In genomic region chr1:148166558-148167492, GRCh38 we compare ENCODE assay signal across 17 cellular contexts. TPM values are rescaled to one million over a fixed set of nuclear protein-coding genes. Genes with fewer than 3 reads are reported as not detected.
DNase-seq lines count a peak whose midpoint lies in the region; ATAC-seq, FAIRE-seq and TF ChIP-seq lines count a peak whose summit lies in the region.
"Had no signal": no experiment of that assay in that cellular context is flagged by ENCODE, and none has a peak within 500 bp of the region (broad histone marks: within the 10 kb centered on the region; RNA-seq: fewer than 3 reads in every experiment).

No MANE protein-coding gene starts in this region.

- no peak for DNase-seq in activated CD4-positive, CD25-positive, alpha-beta regulatory T cell treated with anti-CD3 and anti-CD28 coated beads, Interleukin-2, amount 50 U/mL, for 72 hours
- DNase-seq in LoVo (ENCODE audit: low spot score), result peak; percentile 48
- DNase-seq in bronchial epithelial cell (ENCODE audit: low read depth), result peak; percentile 88
- DNase-seq in small intestine, result peak; percentile 74
- no peak for DNase-seq in NCI-H69 (lab: John Stamatoyannopoulos, UW)
- no peak for DNase-seq in DMS79 (lab: John Stamatoyannopoulos, UW)
- DNase-seq: activated effector memory CD4-positive, alpha-beta T cell treated with anti-CD3 and anti-CD28 coated beads, Interleukin-2, amount 50 U/mL, for 16 hours; heart left ventricle; kidney glomerular epithelial cell; NCI-H1694 treated with DMSO at 0.1 percent for 48 hours; NCI-H446 treated with DMSO at 0.1 percent for 48 hours; stimulated activated naive CD4-positive, alpha-beta T cell; trophoblast cell had no signal

- H3K4me1 ChIP-seq in small intestine (ENCODE audit: control insufficient read depth in 2 of 2, insufficient read depth in 1 of 2, low read depth in 1 of 2, low read length in 1 of 2), result no peaks in the 10 kb centered on the region
- H3K4me1 ChIP-seq: heart left ventricle had no signal

- H3K27me3 ChIP-seq in bronchial epithelial cell (ENCODE audit: control insufficient read depth, insufficient read depth, low read length) (peaks cover 3% of the 10 kb centered on the region), small intestine (ENCODE audit: control insufficient read depth in 2 of 2, insufficient read depth in 2 of 2, low read length in 2 of 2) (no peaks in the 10 kb centered on the region)

- TF ChIP-seq CTCF in bronchial epithelial cell (IDR thresholded peaks at IDR 0.05; ENCODE audit: insufficient read depth, low read length, severe bottlenecking), result no peak

- H3K4me3 ChIP-seq in bronchial epithelial cell (ENCODE audit: low read depth, low read length) (no peak overlapping the region), small intestine (ENCODE audit: low read depth in 1 of 2, low read length in 2 of 2) (no peak overlapping the region)
- H3K4me3 ChIP-seq: heart left ventricle, smooth muscle cell had no signal

- ATAC-seq in activated CD4-positive, CD25-positive, alpha-beta regulatory T cell treated with anti-CD3 and anti-CD28 coated beads, Interleukin-2, amount 50 U/mL, for 24 hours, result peak; percentile 76 to 77
- no peak for ATAC-seq in HG03354 (IDR thresholded peaks at IDR 0.05; ENCODE audit: poor library complexity, severe bottlenecking, unreplicated experiment)
- ATAC-seq: heart left ventricle had no signal

- no peak overlapping the region for H3K27ac ChIP-seq in small intestine (ENCODE audit: low read depth in 1 of 2, low read length in 1 of 2)
- H3K27ac ChIP-seq: HL-60 had no signal

- FAIRE-seq in bronchial epithelial cell (lab: Jason Lieb, UNC) (no peak), small intestine (lab: Jason Lieb, UNC) (no peak)

- H3K36me3 ChIP-seq in bronchial epithelial cell (ENCODE audit: control insufficient read depth, insufficient read depth, low read length) (no peaks in the 10 kb centered on the region), small intestine (ENCODE audit: control insufficient read depth in 2 of 2, insufficient read depth in 2 of 2, low read length in 2 of 2) (no peaks in the 10 kb centered on the region)
- H3K36me3 ChIP-seq: heart left ventricle had no signal

- H3K9me3 ChIP-seq in small intestine (ENCODE audit: control insufficient read depth, low read depth), result no peaks in the 10 kb centered on the region
- H3K9me3 ChIP-seq: heart left ventricle had no signal

- 45 to 60% (median 49%) methylated on average over 4 of the region's 4 CpGs for WGBS in small intestine, 3 donors

RNA-seq across cellular contexts. Expression of gene NBPF11, which starts 14.7 kb away (rescaled TPM):
- 4.6 and 5.8 TPM in 2 replicates for total RNA-seq in bronchial epithelial cell
- 1 to 10 TPM; 4.3 to 5.8 (median 4.5) TPM for polyA plus RNA-seq in small intestine

Comparison
In these comparisons a context has a peak if more than half of its experiments do, and no peak if none do; other contexts are left out.
1. DNase-seq: peak in LoVo (single experiment), bronchial epithelial cell (single experiment) and small intestine (single experiment); none in activated CD4-positive, CD25-positive, alpha-beta regulatory T cell treated with anti-CD3 and anti-CD28 coated beads, Interleukin-2, amount 50 U/mL, for 72 hours (single experiment), NCI-H69 (single experiment) and DMS79 (single experiment).